ENCODE assay signal across 20 cellular contexts in the genomic region with DNA sequence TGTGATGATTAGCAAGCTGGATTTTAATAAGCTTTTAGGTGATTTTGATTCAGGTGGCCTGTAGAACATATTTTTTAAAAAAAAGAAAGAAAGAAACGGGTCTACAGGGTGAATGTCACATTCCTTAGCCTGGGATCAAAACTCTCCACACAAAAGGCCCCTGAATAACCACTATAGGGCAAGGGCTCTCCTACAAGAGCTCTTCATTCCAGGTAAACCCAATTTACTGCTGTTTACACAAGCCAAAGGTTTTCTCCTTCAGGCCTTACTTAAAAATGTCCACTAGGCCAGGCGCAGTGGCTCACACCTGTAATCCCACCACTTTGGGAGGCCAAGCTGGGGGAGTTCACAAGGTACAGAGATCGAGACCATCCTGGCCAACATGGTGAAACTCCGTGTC. TPM values are rescaled to one million over a fixed set of nuclear protein-coding genes. Genes with fewer than 3 reads are reported as not detected.
DNase-seq lines count a peak whose midpoint lies in the region; ATAC-seq and TF ChIP-seq lines count a peak whose summit lies in the region.
"Had no signal": no experiment of that assay in that cellular context is flagged by ENCODE, and none has a peak within 500 bp of the region (broad histone marks: within the 10 kb centered on the region; RNA-seq: fewer than 3 reads in every experiment).

No MANE protein-coding gene starts in this region.

- ATAC-seq in activated B cell treated with CpG ODN at 0.5 μM for 24 hours (ENCODE audit: low read depth) (no peak), natural killer cell (no peak), HG03039 (IDR thresholded peaks at IDR 0.05; ENCODE audit: unreplicated experiment) (no peak)
- ATAC-seq: gastroesophageal sphincter, Right ventricle myocardium inferior had no signal

- H3K9me3 ChIP-seq in HEK293 (ENCODE audit: control insufficient read depth, insufficient read depth, low read depth, low read length) = no peaks in the 10 kb centered on the region
- H3K9me3 ChIP-seq: Caco-2, gastroesophageal sphincter, left ventricle myocardium inferior, ovary had no signal

- intact Hi-C loops in activated B cell treated with CpG ODN at 0.5 μM for 24 hours (cut with micrococcal nuclease) = no loop called here
- intact Hi-C loops in natural killer cell (cut with micrococcal nuclease) = no loop called here

- no peak overlapping the region; the same call in 1 of the 2 replicates for H3K27ac ChIP-seq in HEK293 (ENCODE audit: extremely low read depth, low read depth, low read length)
- H3K27ac ChIP-seq: gastroesophageal sphincter, left ventricle myocardium inferior, ovary had no signal

- H3K4me3 Mint-ChIP-seq in activated T-cell treated with anti-CD3 and anti-CD28 coated beads, Interleukin-2, amount 50 U/mL, for 24 hours = no peak overlapping the region
- peak overlapping the region; percentile 50 for H3K4me3 Mint-ChIP-seq in activated B cell treated with CpG ODN at 0.5 μM for 24 hours
- H3K4me3 Mint-ChIP-seq in natural killer cell = peak overlapping the region; percentile 74
- H3K4me3 Mint-ChIP-seq: T-helper 1 cell treated with Interleukin-12 subunit alpha and Interleukin-12 subunit beta and Interleukin-4 antibody, amounts not matched to agents 30 μg/mL and 1 μg/mL, for 36 hours had no signal

- peak overlapping the region; percentile 63 for H3K27ac Mint-ChIP-seq in activated T-cell treated with anti-CD3 and anti-CD28 coated beads, Interleukin-2, amount 50 U/mL, for 24 hours
- no peak overlapping the region for H3K27ac Mint-ChIP-seq in activated B cell treated with CpG ODN at 0.5 μM for 24 hours
- peak overlapping the region; percentile 4 to 83 for H3K27ac Mint-ChIP-seq in natural killer cell
- H3K27ac Mint-ChIP-seq: T-helper 1 cell treated with Interleukin-12 subunit alpha and Interleukin-12 subunit beta and Interleukin-4 antibody, amounts not matched to agents 30 μg/mL and 1 μg/mL, for 36 hours had no signal

- no peak overlapping the region for H3K4me3 ChIP-seq in HEK293 (ENCODE audit: low read depth, low read length)
- H3K4me3 ChIP-seq: gastroesophageal sphincter, left ventricle myocardium inferior, ovary had no signal

- peaks cover 15% of the 10 kb centered on the region for H3K4me1 ChIP-seq in HEK293 (ENCODE audit: control insufficient read depth, insufficient read depth, low read length)

- no peaks in the 10 kb centered on the region for H3K27me3 Mint-ChIP-seq in activated T-cell treated with anti-CD3 and anti-CD28 coated beads, Interleukin-2, amount 50 U/mL, for 24 hours
- no peaks in the 10 kb centered on the region for H3K27me3 Mint-ChIP-seq in activated B cell treated with CpG ODN at 0.5 μM for 24 hours
- H3K27me3 Mint-ChIP-seq in natural killer cell (ENCODE audit: low read depth in 2 of 2) = no peaks in the 10 kb centered on the region
- H3K27me3 Mint-ChIP-seq: brain had no signal

- CTCF ChIA-PET in HEK293 (lab: Yijun Ruan, JAX) (interaction anchor here (0.6 to 0.9 kb wide), 2 partner anchors 40 to 164 kb away, joined by 3 read pairs; no protein-coding TSS in a partner anchor), activated B cell treated with CpG ODN at 0.5 μM for 24 hours (lab: Charles Lee) (no interaction called here)

- POLR2A ChIA-PET in HEK293 (lab: Yijun Ruan, JAX) (interaction anchor here (1.2 kb wide), 1 partner anchor 8 kb away, joined by 8 read pairs; a partner anchor contains a TSS), activated B cell treated with CpG ODN at 0.5 μM for 24 hours (lab: Charles Lee) (interaction anchor here (6.9 kb wide), 1 partner anchor 8 kb away, joined by 57 read pairs; a partner anchor contains a TSS)

- DNase-seq in activated T-cell treated with anti-CD3 and anti-CD28 coated beads, Interleukin-2, amount 50 U/mL, for 24 hours = no peak
- no peak for DNase-seq in activated T-cell treated with anti-CD3 and anti-CD28 coated beads for 4 hours
- DNase-seq in activated B cell treated with CpG ODN at 0.5 μM for 24 hours = no peak
- DNase-seq in natural killer cell = no peak
- DNase-seq in RKO (ENCODE audit: low spot score) = no peak
- no peak for DNase-seq in GDM1 (lab: John Stamatoyannopoulos, UW)
- DNase-seq: ACHN; activated naive CD4-positive, alpha-beta T cell treated with anti-CD3 and anti-CD28 coated beads, Interleukin-2, amount 50 U/mL, for 16 hours; Caco-2; GF-D8; left ventricle myocardium inferior; NCI-H1417; NCI-H2171 treated with DMSO at 0.1 percent for 48 hours; ovary had no signal

- H3K4me1 Mint-ChIP-seq in activated T-cell treated with anti-CD3 and anti-CD28 coated beads, Interleukin-2, amount 50 U/mL, for 24 hours (ENCODE audit: low read depth) = peaks cover 95% of the 10 kb centered on the region
- H3K4me1 Mint-ChIP-seq in activated B cell treated with CpG ODN at 0.5 μM for 24 hours (peaks cover 90% of the 10 kb centered on the region), natural killer cell (peaks cover 88 to 92% of the 10 kb centered on the region in 2 donors)

- TF ChIP-seq CTCF in HEK293 (tag by site-specific recombination; IDR thresholded peaks at IDR 0.05) = no peak
- no peak for TF ChIP-seq CTCF in activated B cell treated with CpG ODN at 0.5 μM for 24 hours (IDR thresholded peaks at IDR 0.05)
- TF ChIP-seq CTCF in natural killer cell (IDR thresholded peaks at IDR 0.05) = no peak

- H3K9me3 Mint-ChIP-seq in activated T-cell treated with anti-CD3 and anti-CD28 coated beads, Interleukin-2, amount 50 U/mL, for 24 hours = no peaks in the 10 kb centered on the region
- H3K9me3 Mint-ChIP-seq in activated B cell treated with CpG ODN at 0.5 μM for 24 hours (no peaks in the 10 kb centered on the region), natural killer cell (no peaks in the 10 kb centered on the region)
- H3K9me3 Mint-ChIP-seq: T-helper 1 cell treated with Interleukin-12 subunit alpha and Interleukin-12 subunit beta and Interleukin-4 antibody, amounts not matched to agents 30 μg/mL and 1 μg/mL, for 36 hours had no signal

- H3K36me3 ChIP-seq in HEK293 (ENCODE audit: control insufficient read depth in 2 of 2, insufficient read depth in 1 of 2, low read length in 2 of 2) = no peaks in the 10 kb centered on the region; a peak in 1 of 3 replicates
- H3K36me3 ChIP-seq: gastroesophageal sphincter, left ventricle myocardium inferior, ovary had no signal

- peaks cover 36% of the 10 kb centered on the region for H3K36me3 Mint-ChIP-seq in activated T-cell treated with anti-CD3 and anti-CD28 coated beads, Interleukin-2, amount 50 U/mL, for 24 hours (ENCODE audit: low read depth)
- H3K36me3 Mint-ChIP-seq in activated B cell treated with CpG ODN at 0.5 μM for 24 hours (ENCODE audit: low read depth) (peaks cover 18% of the 10 kb centered on the region), natural killer cell (no peaks in the 10 kb centered on the region)

TF ChIP-seq in HEK293, 187 proteins besides CTCF, POLR2A, EP300 and RAD21:
- TF ChIP-seq, protein P1, sequence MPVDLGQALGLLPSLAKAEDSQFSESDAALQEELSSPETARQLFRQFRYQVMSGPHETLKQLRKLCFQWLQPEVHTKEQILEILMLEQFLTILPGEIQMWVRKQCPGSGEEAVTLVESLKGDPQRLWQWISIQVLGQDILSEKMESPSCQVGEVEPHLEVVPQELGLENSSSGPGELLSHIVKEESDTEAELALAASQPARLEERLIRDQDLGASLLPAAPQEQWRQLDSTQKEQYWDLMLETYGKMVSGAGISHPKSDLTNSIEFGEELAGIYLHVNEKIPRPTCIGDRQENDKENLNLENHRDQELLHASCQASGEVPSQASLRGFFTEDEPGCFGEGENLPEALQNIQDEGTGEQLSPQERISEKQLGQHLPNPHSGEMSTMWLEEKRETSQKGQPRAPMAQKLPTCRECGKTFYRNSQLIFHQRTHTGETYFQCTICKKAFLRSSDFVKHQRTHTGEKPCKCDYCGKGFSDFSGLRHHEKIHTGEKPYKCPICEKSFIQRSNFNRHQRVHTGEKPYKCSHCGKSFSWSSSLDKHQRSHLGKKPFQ (tag by site-specific recombination; IDR thresholded peaks at IDR 0.05) = peak; percentile 50
- TF ChIP-seq HOXC10 (CRISPR knock-in tag; IDR thresholded peaks at IDR 0.05) = no peak
TF ChIP-seq in HEK293: peak in this region for 1.

RNA-seq across cellular contexts. Expression of a gene that starts 8.3 kb away (rescaled TPM):
- total RNA-seq in activated B cell treated with CpG ODN at 0.5 μM for 24 hours (58.0 and 59.4 TPM in 2 replicates), natural killer cell (100 to 1,000 TPM; 104 to 114 (median 110) TPM)
